ENCODE assay signal across 26 cellular contexts in genomic region chr1:37948841-37949240, GRCh38.
"Had no signal": no experiment of that assay in that cellular context is flagged by ENCODE, and none has a peak within 500 bp of the region (broad histone marks: within the 10 kb centered on the region; RNA-seq: fewer than 3 reads in every experiment).

No MANE protein-coding gene starts in this region.

- H3K27ac ChIP-seq: esophagus muscularis mucosa, neutrophil, ovary, psoas muscle, right atrium auricular region, testis had no signal

- H3K27me3 ChIP-seq: dorsolateral prefrontal cortex, esophagus muscularis mucosa, gastrocnemius medialis, neutrophil, ovary, right atrium auricular region, testis had no signal

- H3K27me3 Mint-ChIP-seq: naive thymus-derived CD8-positive, alpha-beta T cell; type B pancreatic cell had no signal

- FAIRE-seq: islet of Langerhans had no signal

- H3K4me3 ChIP-seq: dorsolateral prefrontal cortex, esophagus muscularis mucosa, gastrocnemius medialis, ovary, psoas muscle, right atrium auricular region, testis had no signal

- DNase-seq: activated CD4-positive, alpha-beta T cell treated with anti-CD3 and anti-CD28 coated beads for 4 hours; activated CD4-positive, alpha-beta T cell treated with anti-CD3 and anti-CD28 coated beads, Interleukin-2, amount 50 U/mL, for 48 hours; activated CD4-positive, CD25-positive, alpha-beta regulatory T cell; activated gamma-delta T cell; activated naive CD4-positive, alpha-beta T cell treated with anti-CD3 and anti-CD28 coated beads, Interleukin-2, amount 50 U/mL, for 16 hours; activated T-cell treated with anti-CD3 and anti-CD28 coated beads, Interleukin-2, amount 50 U/mL, for 72 hours; gastrocnemius medialis; head of caudate nucleus; hypothalamus; left ventricle myocardium superior; mammary epithelial cell; naive thymus-derived CD8-positive, alpha-beta T cell; stimulated activated CD4-positive, alpha-beta T cell treated with anti-CD3 and anti-CD28 coated beads, Interleukin-12 subunit alpha, Interleukin-12 subunit beta, amount 100 ng/mL, for 4 hours; T1000; testis had no signal

- H3K4me1 ChIP-seq: testis had no signal

- H3K9me3 ChIP-seq: esophagus muscularis mucosa, gastrocnemius medialis, neutrophil, ovary, psoas muscle, right atrium auricular region, testis had no signal

- H3K36me3 Mint-ChIP-seq: brain; mesothelial cell of epicardium; naive thymus-derived CD8-positive, alpha-beta T cell; type B pancreatic cell had no signal

- H3K4me3 Mint-ChIP-seq: activated T-cell treated with anti-CD3 and anti-CD28 coated beads, Interleukin-2, amount 50 U/mL, for 72 hours; mesothelial cell of epicardium; T-helper 1 cell treated with Interleukin-12 subunit alpha and Interleukin-12 subunit beta and Interleukin-4 antibody, amounts not matched to agents 30 μg/mL and 1 μg/mL, for 36 hours; type B pancreatic cell had no signal

- H3K9me3 Mint-ChIP-seq: activated T-cell treated with anti-CD3 and anti-CD28 coated beads, Interleukin-2, amount 50 U/mL, for 72 hours; brain; mesothelial cell of epicardium; naive thymus-derived CD8-positive, alpha-beta T cell; T-helper 1 cell treated with Interleukin-12 subunit alpha and Interleukin-12 subunit beta and Interleukin-4 antibody, amounts not matched to agents 30 μg/mL and 1 μg/mL, for 36 hours; type B pancreatic cell had no signal

- H3K36me3 ChIP-seq: neutrophil, ovary had no signal

- H3K27ac Mint-ChIP-seq: activated T-cell treated with anti-CD3 and anti-CD28 coated beads, Interleukin-2, amount 50 U/mL, for 72 hours; mesothelial cell of epicardium; type B pancreatic cell had no signal

- ATAC-seq: activated T-cell treated with anti-CD3 and anti-CD28 coated beads, Interleukin-2, amount 50 U/mL, for 72 hours; gastrocnemius medialis; left ventricle myocardium superior; naive thymus-derived CD8-positive, alpha-beta T cell; psoas muscle had no signal
